21 cellular contexts compared by ENCODE assay signal in genomic region chr17:41985919-41986318, GRCh38. TPM values are rescaled to one million over a fixed set of nuclear protein-coding genes. Genes with fewer than 3 reads are reported as not detected.
"Had no signal": no experiment of that assay in that cellular context is flagged by ENCODE, and none has a peak within 500 bp of the region (broad histone marks: within the 10 kb centered on the region; RNA-seq: fewer than 3 reads in every experiment).

No MANE protein-coding gene starts in this region.

- DNase-seq: cortex of kidney; effector memory CD4-positive, alpha-beta T cell; heart left ventricle; hippocampal formation; kidney glomerular epithelial cell; mesendoderm; naive thymus-derived CD8-positive, alpha-beta T cell; spleen; stimulated activated CD4-positive, alpha-beta T cell treated with anti-CD3 and anti-CD28 coated beads, Interleukin-15, amount 100 ng/mL, for 24 hours; stimulated activated CD4-positive, alpha-beta T cell treated with anti-CD3 and anti-CD28 coated beads, Interleukin-1b, Interleukin-23, amount 100 ng/mL, for 48 hours; stimulated activated CD4-positive, alpha-beta T cell treated with anti-CD3 and anti-CD28 coated beads, Interleukin-4, amount 100 ng/mL, for 24 hours; stimulated activated naive B cell treated with anti-CD40 and anti-IgM and Interleukin-4, amounts not matched to agents 10 μg/mL and 1 μg/mL and 100 μg/mL, for 72 hours; testis; upper lobe of right lung had no signal

- H3K4me1 Mint-ChIP-seq: naive thymus-derived CD8-positive, alpha-beta T cell; neural crest cell had no signal

- ATAC-seq: esophagus mucosa; heart left ventricle; naive thymus-derived CD8-positive, alpha-beta T cell; sciatic nerve; stimulated activated naive B cell treated with anti-CD40 and anti-IgM and Interleukin-4, amounts not matched to agents 10 μg/mL and 1 μg/mL and 100 μg/mL, for 72 hours; upper lobe of right lung had no signal

- H3K27ac ChIP-seq: heart left ventricle, spleen, testis, upper lobe of right lung had no signal

- H3K27me3 ChIP-seq: heart left ventricle, spleen, testis, tibial nerve, upper lobe of right lung had no signal

- H3K4me3 ChIP-seq: heart left ventricle, spleen, testis, tibial nerve, upper lobe of right lung had no signal

- H3K9me3 ChIP-seq: heart left ventricle, spleen, testis, tibial nerve, upper lobe of right lung had no signal

- H3K9me3 Mint-ChIP-seq: naive thymus-derived CD8-positive, alpha-beta T cell; neural crest cell; stimulated activated naive B cell treated with anti-CD40 and anti-IgM and Interleukin-4, amounts not matched to agents 10 μg/mL and 1 μg/mL and 100 μg/mL, for 72 hours had no signal

- FAIRE-seq: endometrium, frontal cortex had no signal

- H3K4me1 ChIP-seq: heart left ventricle, testis, tibial nerve, upper lobe of right lung had no signal

- H3K4me3 Mint-ChIP-seq: naive thymus-derived CD8-positive, alpha-beta T cell; neural crest cell; stimulated activated naive B cell treated with anti-CD40 and anti-IgM and Interleukin-4, amounts not matched to agents 10 μg/mL and 1 μg/mL and 100 μg/mL, for 72 hours had no signal

- H3K27me3 Mint-ChIP-seq: naive thymus-derived CD8-positive, alpha-beta T cell; stimulated activated naive B cell treated with anti-CD40 and anti-IgM and Interleukin-4, amounts not matched to agents 10 μg/mL and 1 μg/mL and 100 μg/mL, for 72 hours had no signal

- H3K27ac Mint-ChIP-seq: stimulated activated naive B cell treated with anti-CD40 and anti-IgM and Interleukin-4, amounts not matched to agents 10 μg/mL and 1 μg/mL and 100 μg/mL, for 72 hours had no signal

RNA-seq across cellular contexts. Expression of gene ODAD4, which starts 55.5 kb away (rescaled TPM):
- total RNA-seq: esophagus mucosa; mononuclear cell; naive thymus-derived CD8-positive, alpha-beta T cell had no signal
